Comparison of ENCODE assay signal across 23 cellular contexts in genomic region chr10:33800545-33800944, GRCh38.
DNase-seq lines count a peak whose midpoint lies in the region; ATAC-seq and TF ChIP-seq lines count a peak whose summit lies in the region.
"Had no signal": no experiment of that assay in that cellular context is flagged by ENCODE, and none has a peak within 500 bp of the region (broad histone marks: within the 10 kb centered on the region; RNA-seq: fewer than 3 reads in every experiment).

No MANE protein-coding gene starts in this region.

- peaks cover 51% of the 10 kb centered on the region for H3K4me1 ChIP-seq in PC-3 (ENCODE audit: insufficient read depth, low read length)
- H3K4me1 ChIP-seq: esophagus squamous epithelium had no signal

- H3F3A ChIP-seq in PC-3 (ENCODE audit: low read length, unreplicated experiment): peaks cover 13% of the 10 kb centered on the region

- H2AFZ ChIP-seq in PC-3 (ENCODE audit: low read length): no peak overlapping the region
- H2AFZ ChIP-seq: GM23248 had no signal

- intact Hi-C loops in PC-3 (cut with micrococcal nuclease): loop anchor here (2.0 to 5.0 kb wide), 5 partner anchors 100 to 437 kb away; no protein-coding TSS in a partner anchor

- H3K36me3 ChIP-seq in PC-3 (ENCODE audit: low read depth, low read length): no peaks in the 10 kb centered on the region
- H3K36me3 ChIP-seq: esophagus squamous epithelium, neutrophil had no signal

- no peaks in the 10 kb centered on the region for H3K9me3 ChIP-seq in PC-3 (ENCODE audit: low read length)
- H3K9me3 ChIP-seq: esophagus squamous epithelium, neutrophil had no signal

- no peak overlapping the region for H3K4me3 ChIP-seq in PC-3 (ENCODE audit: low read length)
- H3K4me3 ChIP-seq: esophagus squamous epithelium, GM23248 had no signal

- peak; percentile 37 for ATAC-seq in PC-3
- ATAC-seq in HG03460 (IDR thresholded peaks at IDR 0.05; ENCODE audit: unreplicated experiment): no peak
- no peak for ATAC-seq in GM19397 (IDR thresholded peaks at IDR 0.05; ENCODE audit: unreplicated experiment)
- ATAC-seq: stimulated activated naive CD8-positive, alpha-beta T cell treated with anti-CD3 and anti-CD28 coated beads, Interleukin-15, Interleukin-2, amounts not matched to agents 100 U/mL and 50 U/mL, for 24 hours had no signal

- peak overlapping the region; percentile 18 for H3K4me2 ChIP-seq in PC-3 (ENCODE audit: low read length)

- H3K9me3 Mint-ChIP-seq in mesothelial cell of epicardium (no peaks in the 10 kb centered on the region), osteocyte (ENCODE audit: unreplicated experiment) (no peaks in the 10 kb centered on the region)

- H3K27ac Mint-ChIP-seq in mesothelial cell of epicardium (peak overlapping the region; percentile 32), osteocyte (ENCODE audit: unreplicated experiment) (no peak overlapping the region)
- H3K27ac Mint-ChIP-seq: CD4-positive, alpha-beta memory T cell; memory B cell had no signal

- H3K4me1 Mint-ChIP-seq in mesothelial cell of epicardium (peaks cover 41% of the 10 kb centered on the region), osteocyte (ENCODE audit: unreplicated experiment) (peaks cover 17% of the 10 kb centered on the region)
- H3K4me1 Mint-ChIP-seq: CD4-positive, alpha-beta memory T cell; memory B cell had no signal

- TF ChIP-seq CTCF in PC-3 (conservative IDR thresholded peaks at IDR 0.05; ENCODE audit: low read depth, low read length): no peak
- no peak for TF ChIP-seq CTCF in mesothelial cell of epicardium (IDR thresholded peaks at IDR 0.05; ENCODE audit: unreplicated experiment)
- TF ChIP-seq CTCF in osteocyte (IDR thresholded peaks at IDR 0.05): no peak

- no peaks in the 10 kb centered on the region for H3K36me3 Mint-ChIP-seq in mesothelial cell of epicardium
- H3K36me3 Mint-ChIP-seq in osteocyte (ENCODE audit: unreplicated experiment): no peaks in the 10 kb centered on the region
- H3K36me3 Mint-ChIP-seq: CD4-positive, alpha-beta memory T cell; memory B cell had no signal

- no peaks in the 10 kb centered on the region for H3K27me3 ChIP-seq in PC-3 (ENCODE audit: low read length)
- H3K27me3 ChIP-seq: esophagus squamous epithelium, neutrophil had no signal

- no peaks in the 10 kb centered on the region for H4K20me1 ChIP-seq in PC-3 (ENCODE audit: low read length)

- POLR2A ChIA-PET in PC-3 (lab: Charles Lee; ENCODE audit: unreplicated experiment): interaction anchor here (0.6 kb wide), 2 partner anchors 235 to 468 kb away, joined by 3 to 4 read pairs; no protein-coding TSS in a partner anchor

- H3K27ac ChIP-seq in PC-3 (ENCODE audit: low read length): peak overlapping the region; percentile 61
- peak overlapping the region; percentile 42 for H3K27ac ChIP-seq in epithelial cell of prostate
- H3K27ac ChIP-seq: esophagus squamous epithelium, GM23248, neutrophil had no signal

- DNase-seq in PC-3 (peak; percentile 94), epithelial cell of prostate (ENCODE audit: low read depth, low spot score) (no peak), mesothelial cell of epicardium (ENCODE audit: low spot score in 2 of 2, unreplicated experiment in 2 of 2) (no peak), osteocyte (ENCODE audit: extremely low spot score, unreplicated experiment) (no peak), hepatic stellate cell (ENCODE audit: low spot score) (no peak)
- DNase-seq: activated CD4-positive, CD25-positive, alpha-beta regulatory T cell treated with anti-CD3 and anti-CD28 coated beads, Interleukin-2, amount 50 U/mL, for 72 hours; activated effector memory CD4-positive, alpha-beta T cell treated with anti-CD3 and anti-CD28 coated beads, Interleukin-2, amount 50 U/mL, for 16 hours; CD4-positive, alpha-beta memory T cell; effector memory CD4-positive, alpha-beta T cell; esophagus squamous epithelium; glutamatergic neuron; GM23248; Karpas-422; NCI-H187; NCI-H2171 treated with DMSO at 0.1 percent for 48 hours; NCI-H524; NK-92 treated with Interleukin-12 subunit alpha and Interleukin-12 subunit beta, amount 100 ng/mL, for 24 hours; stimulated activated CD4-positive, alpha-beta T cell treated with anti-CD3 and anti-CD28 coated beads, Interleukin-4, amount 100 ng/mL, for 4 hours; stimulated activated naive CD8-positive, alpha-beta T cell treated with anti-CD3 and anti-CD28 coated beads, Interleukin-15, Interleukin-2, amounts not matched to agents 100 U/mL and 50 U/mL, for 24 hours had no signal

- H3K9me2 ChIP-seq in PC-3 (replicated peaks; ENCODE audit: low read length): no peaks in the 10 kb centered on the region

- H3K27me3 Mint-ChIP-seq in mesothelial cell of epicardium (ENCODE audit: low read depth) (no peaks in the 10 kb centered on the region), osteocyte (ENCODE audit: unreplicated experiment) (no peaks in the 10 kb centered on the region)
- H3K27me3 Mint-ChIP-seq: memory B cell had no signal

- CTCF ChIA-PET in PC-3 (lab: Charles Lee): no interaction called here

- BruUV-seq in PC-3 (replicated peaks; lab: Mats Ljungman, UMichigan): no TSS peak

- no peaks in the 10 kb centered on the region for H3K79me2 ChIP-seq in PC-3 (ENCODE audit: low read length)

- H3K4me3 Mint-ChIP-seq in mesothelial cell of epicardium (no peak overlapping the region), osteocyte (ENCODE audit: unreplicated experiment) (no peak overlapping the region)
- H3K4me3 Mint-ChIP-seq: CD4-positive, alpha-beta memory T cell; memory B cell had no signal

- peak overlapping the region; percentile 29 for H3K9ac ChIP-seq in PC-3 (ENCODE audit: low read length)
- H3K9ac ChIP-seq: GM23248 had no signal
